16 cellular contexts compared by ENCODE assay signal in genomic region chr7:11182736-11183135, GRCh38.
"Had no signal": no experiment of that assay in that cellular context is flagged by ENCODE, and none has a peak within 500 bp of the region (broad histone marks: within the 10 kb centered on the region; RNA-seq: fewer than 3 reads in every experiment).

No MANE protein-coding gene starts in this region.

- H3K27ac Mint-ChIP-seq: activated naive CD4-positive, alpha-beta T cell treated with anti-CD3 and anti-CD28 coated beads, Interleukin-2, amount 50 U/mL, for 24 hours; immature natural killer cell; natural killer cell; type B pancreatic cell had no signal

- H3K4me1 Mint-ChIP-seq: activated naive CD4-positive, alpha-beta T cell treated with anti-CD3 and anti-CD28 coated beads, Interleukin-2, amount 50 U/mL, for 24 hours; immature natural killer cell; natural killer cell had no signal

- H3K27ac ChIP-seq: cardiac muscle cell, esophagus squamous epithelium, psoas muscle, suprapubic skin had no signal

- H3K27me3 ChIP-seq: cardiac muscle cell, esophagus squamous epithelium, suprapubic skin had no signal

- DNase-seq: activated T-cell treated with anti-CD3 and anti-CD28 coated beads, Interleukin-2, amount 50 U/mL, for 1 hour; amygdala; esophagus squamous epithelium; immature natural killer cell; left cardiac atrium; natural killer cell; occipital lobe; psoas muscle; stimulated activated naive CD4-positive, alpha-beta T cell treated with Interleukin-2 at 50 U/mL for 16 hours; T-helper 2 cell had no signal

- H3K9me3 ChIP-seq: esophagus squamous epithelium, psoas muscle had no signal

- H3K36me3 Mint-ChIP-seq: activated naive CD4-positive, alpha-beta T cell treated with anti-CD3 and anti-CD28 coated beads, Interleukin-2, amount 50 U/mL, for 24 hours; immature natural killer cell; natural killer cell; type B pancreatic cell had no signal

- ATAC-seq: left cardiac atrium, natural killer cell, psoas muscle, sciatic nerve had no signal

- H3K4me3 ChIP-seq: cardiac muscle cell, esophagus squamous epithelium, psoas muscle, suprapubic skin had no signal

- H3K4me1 ChIP-seq: esophagus squamous epithelium, psoas muscle, suprapubic skin had no signal

- H3K36me3 ChIP-seq: cardiac muscle cell, esophagus squamous epithelium, suprapubic skin had no signal

- FAIRE-seq: colon had no signal

- H3K4me3 Mint-ChIP-seq: activated naive CD4-positive, alpha-beta T cell treated with anti-CD3 and anti-CD28 coated beads, Interleukin-2, amount 50 U/mL, for 24 hours; immature natural killer cell; natural killer cell; type B pancreatic cell had no signal

- H3K9me3 Mint-ChIP-seq: natural killer cell had no signal

- H3K27me3 Mint-ChIP-seq: type B pancreatic cell had no signal
